Comparison of ENCODE assay signal across 28 cellular contexts in the genomic region with DNA sequence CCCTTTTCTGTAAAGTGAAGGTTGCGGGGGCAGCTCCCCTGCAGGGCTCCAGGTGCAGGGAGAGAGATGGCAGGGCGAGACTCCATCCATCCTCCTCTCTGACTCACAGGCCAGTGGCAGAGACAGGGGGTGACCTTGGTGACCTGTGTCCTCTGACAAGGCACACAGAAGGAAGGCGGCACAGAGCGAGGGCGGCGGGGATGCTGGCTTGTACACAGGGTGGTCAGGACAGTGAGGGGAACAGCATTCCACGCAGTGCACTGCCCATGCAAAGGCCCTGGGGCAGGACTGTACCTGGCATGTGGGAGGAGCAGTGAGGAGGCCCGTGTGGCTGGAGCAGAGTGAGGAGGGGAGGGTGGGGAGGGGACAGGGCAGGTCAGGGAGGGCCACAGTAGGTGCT. TPM values are rescaled to one million over a fixed set of nuclear protein-coding genes. Genes with fewer than 3 reads are reported as not detected.
DNase-seq lines count a peak whose midpoint lies in the region; ATAC-seq, FAIRE-seq and TF ChIP-seq lines count a peak whose summit lies in the region.
"Had no signal": no experiment of that assay in that cellular context is flagged by ENCODE, and none has a peak within 500 bp of the region (broad histone marks: within the 10 kb centered on the region; RNA-seq: fewer than 3 reads in every experiment).

No MANE protein-coding gene starts in this region.

- TF ChIP-seq POLR2A in heart left ventricle (IDR thresholded peaks at IDR 0.05) (no peak), IMR-90 (IDR thresholded peaks at IDR 0.05; ENCODE audit: low read depth, low read length) (no peak), K562 (conservative IDR thresholded peaks at IDR 0.05) (no peak)

- H3K4me3 ChIP-seq in heart left ventricle (no peak overlapping the region), IMR-90 (ENCODE audit: insufficient read depth, low read depth, low read length) (no peak overlapping the region), K562 (no peak overlapping the region), osteoblast (ENCODE audit: insufficient read depth, low read length) (no peak overlapping the region)
- H3K4me3 ChIP-seq: BLaER1, PC-9 had no signal

- H4K20me1 ChIP-seq in IMR-90 (ENCODE audit: insufficient read depth, low read length), result peaks cover 36% of the 10 kb centered on the region
- peaks cover 39% of the 10 kb centered on the region for H4K20me1 ChIP-seq in K562 (replicated peaks; ENCODE audit: control insufficient read depth, insufficient read depth, low read length)
- H4K20me1 ChIP-seq in osteoblast (ENCODE audit: insufficient read depth, low read length), result peaks cover 45% of the 10 kb centered on the region

- ATAC-seq in heart left ventricle (no peak), left cardiac atrium (no peak), IMR-90 (ENCODE audit: low read depth) (no peak), K562 (no peak)
- ATAC-seq: HCT116, HepG2 had no signal

- WGBS in heart left ventricle, 4 donors, result 81 to 87% (median 85%) methylated on average over 8 of the region's 8 CpGs
- WGBS in IMR-90 (ENCODE audit: extremely low coverage in 2 of 2, insufficient read length in 1 of 2), 2 experiments, result 100% methylated on average over 1 of the region's 8 CpGs; no CpG with 5 or more reads in 1 of the 2 experiments
- WGBS in K562 (ENCODE audit: insufficient coverage, low coverage, missing lambda C conversion rate), result 80% methylated on average over 3 of the region's 8 CpGs

- H3K9me3 ChIP-seq in heart left ventricle, result no peaks in the 10 kb centered on the region
- H3K9me3 ChIP-seq in IMR-90 (ENCODE audit: control insufficient read depth, insufficient read depth, low read length), result no peaks in the 10 kb centered on the region
- H3K9me3 ChIP-seq in K562 (replicated peaks; ENCODE audit: control insufficient read depth, insufficient read depth, low read depth, low read length), result no peaks in the 10 kb centered on the region
- no peaks in the 10 kb centered on the region for H3K9me3 ChIP-seq in osteoblast (ENCODE audit: low read depth, low read length)
- H3K9me3 ChIP-seq: BLaER1 had no signal

- no peak overlapping the region for H3K56ac ChIP-seq in IMR-90 (ENCODE audit: extremely low read depth, insufficient read depth, low read length)

- peaks cover 7 to 25% of the 10 kb centered on the region in 2 experiments; a peak in 3 of 4 replicates for H3K79me1 ChIP-seq in IMR-90 (ENCODE audit: low read depth in 1 of 2, low read length in 2 of 2)

- H3K9me1 ChIP-seq in IMR-90 (ENCODE audit: insufficient read depth, low read length) (no peaks in the 10 kb centered on the region), K562 (ENCODE audit: control insufficient read depth, insufficient read depth, low read length) (peaks cover 5% of the 10 kb centered on the region)

- H3K27ac ChIP-seq in heart left ventricle (peak overlapping the region in 9 of 12 donors; percentile 69 to 93 (median 87)), IMR-90 (ENCODE audit: insufficient read depth, low read length) (no peak overlapping the region), K562 (ENCODE audit: extremely low read depth, low read depth, low read length) (no peak overlapping the region), osteoblast (ENCODE audit: low read depth, low read length) (no peak overlapping the region)
- H3K27ac ChIP-seq: BLaER1, PC-9 had no signal

- H4K5ac ChIP-seq in IMR-90 (ENCODE audit: low read depth, low read length), result no peak overlapping the region

- DNase-seq in heart left ventricle (no peak), left cardiac atrium (no peak), IMR-90 (no peak), K562 (ENCODE audit: extremely low read depth in 1 of 4, low spot score in 3 of 4) (no peak), osteoblast (ENCODE audit: insufficient read length, low spot score, missing footprints) (peak; percentile 10), kidney tubule cell (ENCODE audit: low spot score) (no peak), nucleus accumbens (lab: John Stamatoyannopoulos, UW) (no peak)
- DNase-seq: CD4-positive, CD25-positive, alpha-beta regulatory T cell; KBM-7; MM.1S; NCI-H1048; NCI-H1417; NCI-H1694; NCI-H2029 treated with DMSO at 0.1 percent for 48 hours; NCI-H526 treated with DMSO at 0.1 percent for 48 hours; PC-9; SHP77 treated with DMSO at 0.1 percent for 48 hours had no signal

- BruUV-seq in IMR-90 (replicated peaks; lab: Mats Ljungman, UMichigan) (no TSS peak), K562 (replicated peaks; lab: Mats Ljungman, UMichigan) (no TSS peak)

- H2AK5ac ChIP-seq in IMR-90 (ENCODE audit: low read depth, low read length), result no peak overlapping the region

- no peak overlapping the region for H3K23ac ChIP-seq in IMR-90 (ENCODE audit: low read depth, low read length)

- H2BK120ac ChIP-seq in IMR-90 (ENCODE audit: low read depth, low read length), result no peak overlapping the region

- no peak overlapping the region for H2BK15ac ChIP-seq in IMR-90 (ENCODE audit: low read depth, low read length)

- no peak for FAIRE-seq in K562 (lab: Jason Lieb, UNC)
- FAIRE-seq: A204.1, D721Med, GM19239, HepG2 had no signal

- TF ChIP-seq CTCF in heart left ventricle (IDR thresholded peaks at IDR 0.05) (no peak), IMR-90 (conservative IDR thresholded peaks at IDR 0.05; ENCODE audit: low read depth, low read length) (no peak), K562 (IDR thresholded peaks at IDR 0.05 in 2 of 3, conservative IDR thresholded peaks at IDR 0.05 in 1 of 3; ENCODE audit: insufficient read depth in 2 of 3, low read depth in 1 of 3, low read length in 3 of 3) (no peak), osteoblast (IDR thresholded peaks at IDR 0.05; ENCODE audit: extremely low read depth, low read depth, low read length) (no peak)

- no peak overlapping the region for H4K8ac ChIP-seq in IMR-90 (ENCODE audit: low read depth in 2 of 2, low read length in 2 of 2)

- peaks cover 20% of the 10 kb centered on the region for H3K79me2 ChIP-seq in K562 (ENCODE audit: control insufficient read depth, insufficient read depth, low read length)
- H3K79me2 ChIP-seq in osteoblast (ENCODE audit: insufficient read depth, low read length), result peaks cover 30% of the 10 kb centered on the region

- H4K91ac ChIP-seq in IMR-90 (ENCODE audit: insufficient read depth, low read depth, low read length), result no peak overlapping the region

- H3K18ac ChIP-seq in IMR-90 (ENCODE audit: low read depth, low read length), result no peak overlapping the region

- H3K36me3 ChIP-seq in heart left ventricle (peaks cover 0 to 38% (median 23%) of the 10 kb centered on the region in 9 donors), IMR-90 (ENCODE audit: control insufficient read depth, insufficient read depth, low read length) (peaks cover 22% of the 10 kb centered on the region; the same call in 1 of the 2 replicates), K562 (ENCODE audit: control insufficient read depth, insufficient read depth, low read length) (peaks cover 44% of the 10 kb centered on the region; the same call in 2 of the 3 replicates), osteoblast (ENCODE audit: insufficient read depth, low read length) (peaks cover 8% of the 10 kb centered on the region)

- no peak overlapping the region for H2BK20ac ChIP-seq in IMR-90 (ENCODE audit: low read depth, low read length)

- no peak overlapping the region for H2BK5ac ChIP-seq in IMR-90 (ENCODE audit: low read depth, low read length, poor library complexity, severe bottlenecking)

- dilution Hi-C loops in IMR-90 (cut with HindIII; ENCODE audit: low sequenced_read_pairs, unreplicated experiment), result no loop called here

- peak overlapping the region; percentile 55 for H2AK9ac ChIP-seq in IMR-90 (replicated peaks; ENCODE audit: low read depth, low read length, poor library complexity)

- H3K9ac ChIP-seq in IMR-90 (ENCODE audit: low read depth, low read length) (no peak overlapping the region), K562 (ENCODE audit: insufficient read depth in 1 of 2, low read depth in 2 of 2, low read length in 2 of 2) (peak overlapping the region in 1 of 2 experiments; percentile 86; a peak in 2 of 4 replicates)
- H3K9ac ChIP-seq: BLaER1 had no signal

- peaks cover 0 to 14% (median 0%) of the 10 kb centered on the region in 9 donors for H3K27me3 ChIP-seq in heart left ventricle
- H3K27me3 ChIP-seq in IMR-90 (ENCODE audit: control insufficient read depth, insufficient read depth, low read length), result no peaks in the 10 kb centered on the region
- H3K27me3 ChIP-seq in K562 (ENCODE audit: control insufficient read depth in 2 of 2, insufficient read depth in 2 of 2, low read length in 2 of 2), result no peaks in the 10 kb centered on the region
- peaks cover 14% of the 10 kb centered on the region for H3K27me3 ChIP-seq in osteoblast (ENCODE audit: insufficient read depth, low read length)
- H3K27me3 ChIP-seq: BLaER1 had no signal

- TF ChIP-seq EP300 in K562 (IDR thresholded peaks at IDR 0.05; ENCODE audit: low read length), result no peak

- intact Hi-C loops in heart left ventricle (cut with DNase I), result loop anchor here in 1 of 10 donors (5.0 kb wide), 1 partner anchor 89 kb away; the partner anchor contains the start of gene NRTN
- intact Hi-C loops in left cardiac atrium (cut with DNase I), result loop anchor here in 1 of 2 donors (2.0 kb wide), 1 partner anchor 91 kb away; the partner anchor contains the start of gene NRTN
- intact Hi-C loops in IMR-90 (cut with micrococcal nuclease), result no loop called here
- intact Hi-C loops in K562 (cut with micrococcal nuclease), result no loop called here

- no peak for TF ChIP-seq RAD21 in IMR-90 (IDR thresholded peaks at IDR 0.05; ENCODE audit: low read length)
- no peak for TF ChIP-seq RAD21 in K562 (CRISPR knock-in tag; conservative IDR thresholded peaks at IDR 0.05 in 1 of 2, IDR thresholded peaks at IDR 0.05 in 1 of 2)

- H3K4me2 ChIP-seq in IMR-90 (ENCODE audit: low read depth, low read length), result no peak overlapping the region
- H3K4me2 ChIP-seq in K562 (ENCODE audit: insufficient read depth, low read length), result no peak overlapping the region
- no peak overlapping the region for H3K4me2 ChIP-seq in osteoblast (ENCODE audit: insufficient read depth, low read length)
- H3K4me2 ChIP-seq: BLaER1, PC-9 had no signal

- H3K4me1 ChIP-seq in heart left ventricle, result peaks cover 0 to 65% (median 27%) of the 10 kb centered on the region in 12 donors
- peaks cover 8% of the 10 kb centered on the region for H3K4me1 ChIP-seq in IMR-90 (ENCODE audit: control insufficient read depth, insufficient read depth, low read length)
- H3K4me1 ChIP-seq in K562 (replicated peaks in 1 of 2; ENCODE audit: control insufficient read depth in 2 of 2, insufficient read depth in 2 of 2, low read length in 2 of 2), result peaks cover 16 to 64% of the 10 kb centered on the region in 2 experiments
- H3K4me1 ChIP-seq in osteoblast (ENCODE audit: insufficient read depth, low read length), result peaks cover 6% of the 10 kb centered on the region

- H2AFZ ChIP-seq in IMR-90 (replicated peaks; ENCODE audit: low read length, poor library complexity) (no peak overlapping the region), K562 (ENCODE audit: low read depth, low read length) (no peak overlapping the region), osteoblast (ENCODE audit: low read length) (no peak overlapping the region)
- H2AFZ ChIP-seq: PC-9 had no signal

- POLR2A ChIA-PET in IMR-90 (lab: Charles Lee; ENCODE audit: unreplicated experiment) (no interaction called here), K562 (lab: Yijun Ruan, JAX) (interaction anchor here (1.0 to 1.1 kb wide), 2 partner anchors 8 to 68 kb away, joined by 4 read pairs; partner anchors contain the start of gene VMAC)

- in situ Hi-C loops in IMR-90 (cut with MboI; ENCODE audit: low sequenced_read_pairs) (no loop called here), K562 (cut with MboI) (no loop called here)

- CTCF ChIA-PET in IMR-90 (lab: Yijun Ruan, JAX) (no interaction called here), K562 (lab: Yijun Ruan, JAX; ENCODE audit: low intra/inter-chr PET ratio) (no interaction called here)

- no peak overlapping the region for H3K4ac ChIP-seq in IMR-90 (ENCODE audit: low read depth, low read length)

- H3K14ac ChIP-seq in IMR-90 (replicated peaks; ENCODE audit: low read depth, low read length), result no peak overlapping the region

RNA-seq across cellular contexts. Expression of gene NDUFA11, which starts 7.7 kb away (rescaled TPM):
- 100 to 1,000 TPM; 388 to 533 (median 476) TPM for total RNA-seq in heart left ventricle
- 100 to 1,000 TPM; 791 to 945 TPM for polyA plus RNA-seq in heart left ventricle
- total RNA-seq in left cardiac atrium, result 100 to 1,000 TPM; 503 to 537 TPM
- total RNA-seq in IMR-90 (2012; rRNA removed), result 297 and 375 TPM in 2 replicates
- 1,140 and 1,276 TPM in 2 replicates for polyA plus RNA-seq in IMR-90 (2012; rRNA removed)
- polyA plus RNA-seq in IMR-90 (2012; cell fraction: cytosol; rRNA removed), result 644 and 1,099 TPM in 2 replicates
- polyA plus RNA-seq in IMR-90 (2012; cell fraction: nucleus; rRNA removed; ENCODE audit: low replicate concordance), result 285 and 599 TPM in 2 replicates
- 29.3 and 88.6 TPM in 2 replicates for total RNA-seq in K562 (2011; cell fraction: chromatin; rRNA removed; ENCODE audit: low replicate concordance)
- total RNA-seq in K562 (2011; cell fraction: nucleolus; rRNA removed), result 66.7 and 67.1 TPM in 2 replicates
- 50.4 and 52.5 TPM in 2 replicates for total RNA-seq in K562 (2011; cell fraction: nucleoplasm; rRNA removed)
- total RNA-seq in K562 (2014; rRNA removed), result 367 and 490 TPM in 2 replicates
- 42.7 and 63.3 TPM in 2 replicates for total RNA-seq in K562 (2014; rRNA removed; fragmentation: Illumina TruSeq; extraction: Trizol)
- 268 and 274 TPM in 2 replicates for total RNA-seq in K562 (2015; rRNA removed; fragmentation: Illumina TruSeq; extraction: Trizol)
- total RNA-seq in K562 (2021), result 335 and 348 TPM in 2 replicates
- polyA plus RNA-seq in K562 (2011; rRNA removed), result 84.9 and 133 TPM in 2 replicates
- polyA plus RNA-seq in K562 (2011; cell fraction: cytosol; rRNA removed), result 461 and 1,752 TPM in 2 replicates
- 140 and 189 TPM in 2 replicates for polyA plus RNA-seq in K562 (2011; cell fraction: nucleus; rRNA removed)
- 302 and 461 TPM in 2 replicates for polyA plus RNA-seq in K562 (2012)
- polyA plus RNA-seq in K562 (2014; fragmentation: Illumina TruSeq; extraction: Trizol), result 307 and 475 TPM in 2 replicates
- polyA plus RNA-seq in K562 (2014; fragmentation: Nextera tagmentation; extraction: Ambion mirVana), result 100 to 1,000 TPM; 212 to 249 TPM
- 321 and 486 TPM in 2 replicates for polyA plus RNA-seq in K562 (2014; rRNA removed)
- polyA minus RNA-seq in K562 (2011; rRNA and poly(A)+ RNA removed), result 9.3 and 16.9 TPM in 2 replicates
- polyA minus RNA-seq in K562 (2011; cell fraction: cytosol; rRNA and poly(A)+ RNA removed), result 41.1 and 45.0 TPM in 2 replicates
- 13.3 and 13.9 TPM in 2 replicates for polyA minus RNA-seq in K562 (2011; cell fraction: nucleus; rRNA and poly(A)+ RNA removed)
- 235 and 265 TPM in 2 replicates for total RNA-seq in osteoblast

RNA-seq across cellular contexts. Expression of gene VMAC, which starts 8.8 kb away (rescaled TPM):
- total RNA-seq in heart left ventricle, result 1 to 10 TPM; 1.7 to 3.9 (median 2.3) TPM
- polyA plus RNA-seq in heart left ventricle, result 1 to 10 TPM; 1.3 to 3.8 TPM
- 1 to 10 TPM; 1.9 to 3.3 TPM for total RNA-seq in left cardiac atrium
- total RNA-seq in IMR-90 (2012; rRNA removed), result 1.4 and 1.7 TPM in 2 replicates
- 3.1 TPM in 2 replicates for polyA plus RNA-seq in IMR-90 (2012; rRNA removed)
- 2.2 and 3.0 TPM in 2 replicates for polyA plus RNA-seq in IMR-90 (2012; cell fraction: cytosol; rRNA removed)
- 27.6 and 28.8 TPM in 2 replicates for polyA plus RNA-seq in IMR-90 (2012; cell fraction: nucleus; rRNA removed; ENCODE audit: low replicate concordance)
- total RNA-seq in K562 (2011; cell fraction: chromatin; rRNA removed; ENCODE audit: low replicate concordance), result 3.3 and 9.9 TPM in 2 replicates
- 7.8 and 8.7 TPM in 2 replicates for total RNA-seq in K562 (2011; cell fraction: nucleolus; rRNA removed)
- total RNA-seq in K562 (2011; cell fraction: nucleoplasm; rRNA removed), result 5.2 and 5.6 TPM in 2 replicates
- 1.9 and 3.1 TPM in 2 replicates for total RNA-seq in K562 (2014; rRNA removed)
- total RNA-seq in K562 (2014; rRNA removed; fragmentation: Illumina TruSeq; extraction: Trizol), result 0.89 and 1.1 TPM in 2 replicates
- 0.76 and 1.1 TPM in 2 replicates for total RNA-seq in K562 (2015; rRNA removed; fragmentation: Illumina TruSeq; extraction: Trizol)
- 2.1 and 2.3 TPM in 2 replicates for total RNA-seq in K562 (2021)
- 1.0 and 1.9 TPM in 2 replicates for polyA plus RNA-seq in K562 (2011; rRNA removed)
- polyA plus RNA-seq in K562 (2011; cell fraction: cytosol; rRNA removed), result 2.2 and 2.7 TPM in 2 replicates
- polyA plus RNA-seq in K562 (2011; cell fraction: nucleus; rRNA removed), result 4.0 and 5.0 TPM in 2 replicates
- 1.1 and 2.2 TPM in 2 replicates for polyA plus RNA-seq in K562 (2012)
- polyA plus RNA-seq in K562 (2014; fragmentation: Illumina TruSeq; extraction: Trizol), result 0.86 and 1.3 TPM in 2 replicates
- polyA plus RNA-seq in K562 (2014; fragmentation: Nextera tagmentation; extraction: Ambion mirVana), result under 1 TPM; 0.03 to 0.06 TPM
- polyA plus RNA-seq in K562 (2014; rRNA removed), result 1.9 and 3.4 TPM in 2 replicates
- 0.77 and 0.84 TPM in 2 replicates for polyA minus RNA-seq in K562 (2011; rRNA and poly(A)+ RNA removed)
- polyA minus RNA-seq in K562 (2011; cell fraction: cytosol; rRNA and poly(A)+ RNA removed), result 0.57 and 0.73 TPM in 2 replicates
- polyA minus RNA-seq in K562 (2011; cell fraction: nucleus; rRNA and poly(A)+ RNA removed), result 1.3 and 1.8 TPM in 2 replicates
- total RNA-seq in osteoblast, result 12.3 and 12.7 TPM in 2 replicates

RNA-seq across cellular contexts. Expression of gene CAPS, which starts 18.2 kb away (rescaled TPM):
- total RNA-seq in heart left ventricle, result 1 to 10 TPM; 1.2 to 6.2 (median 3.3) TPM
- 1 to 10 TPM; 2.4 to 4.8 TPM for polyA plus RNA-seq in heart left ventricle
- 1 to 10 TPM; 6.6 to 6.9 TPM for total RNA-seq in left cardiac atrium
- 0.54 and 1.4 TPM in 2 replicates for total RNA-seq in IMR-90 (2012; rRNA removed)
- 4.9 and 5.6 TPM in 2 replicates for polyA plus RNA-seq in IMR-90 (2012; rRNA removed)
- 2.2 and 2.4 TPM in 2 replicates for polyA plus RNA-seq in IMR-90 (2012; cell fraction: cytosol; rRNA removed)
- 34.4 and 78.7 TPM in 2 replicates for polyA plus RNA-seq in IMR-90 (2012; cell fraction: nucleus; rRNA removed; ENCODE audit: low replicate concordance)
- total RNA-seq in K562 (2011; cell fraction: chromatin; rRNA removed; ENCODE audit: low replicate concordance), result 3.5 and 9.3 TPM in 2 replicates
- 6.8 and 8.0 TPM in 2 replicates for total RNA-seq in K562 (2011; cell fraction: nucleolus; rRNA removed)
- 3.4 and 3.8 TPM in 2 replicates for total RNA-seq in K562 (2011; cell fraction: nucleoplasm; rRNA removed)
- total RNA-seq in K562 (2014; rRNA removed), result 2.4 and 4.0 TPM in 2 replicates
- 0.61 and 0.62 TPM in 2 replicates for total RNA-seq in K562 (2014; rRNA removed; fragmentation: Illumina TruSeq; extraction: Trizol)
- 0.91 and 1.7 TPM in 2 replicates for total RNA-seq in K562 (2015; rRNA removed; fragmentation: Illumina TruSeq; extraction: Trizol)
- 1.7 and 2.2 TPM in 2 replicates for total RNA-seq in K562 (2021)
- polyA plus RNA-seq in K562 (2011; rRNA removed), result 1.0 and 2.4 TPM in 2 replicates
- polyA plus RNA-seq in K562 (2011; cell fraction: cytosol; rRNA removed), result 2.7 and 2.8 TPM in 2 replicates
- polyA plus RNA-seq in K562 (2011; cell fraction: nucleus; rRNA removed), result 5.7 and 7.4 TPM in 2 replicates
- polyA plus RNA-seq in K562 (2012), result 1.5 and 4.5 TPM in 2 replicates
- 0.59 and 1.0 TPM in 2 replicates for polyA plus RNA-seq in K562 (2014; fragmentation: Illumina TruSeq; extraction: Trizol)
- polyA plus RNA-seq in K562 (2014; fragmentation: Nextera tagmentation; extraction: Ambion mirVana), result under 1 TPM; 0.15 TPM
- 2.7 and 3.1 TPM in 2 replicates for polyA plus RNA-seq in K562 (2014; rRNA removed)
- 0.42 and 0.54 TPM in 2 replicates for polyA minus RNA-seq in K562 (2011; rRNA and poly(A)+ RNA removed)
- 1.1 and 1.4 TPM in 2 replicates for polyA minus RNA-seq in K562 (2011; cell fraction: cytosol; rRNA and poly(A)+ RNA removed)
- polyA minus RNA-seq in K562 (2011; cell fraction: nucleus; rRNA and poly(A)+ RNA removed), result 1.00 and 1.8 TPM in 2 replicates
- total RNA-seq in osteoblast, result 10.6 and 18.1 TPM in 2 replicates

RNA-seq across cellular contexts. Expression of gene FUT5, which starts 25.6 kb away (rescaled TPM):
- total RNA-seq in heart left ventricle (not detected), left cardiac atrium (not detected), IMR-90 (2012; rRNA removed) (not detected in 2 replicates), K562 (2014; rRNA removed) (not detected in 2 replicates), K562 (2014; rRNA removed; fragmentation: Illumina TruSeq; extraction: Trizol) (not detected in 2 replicates), K562 (2015; rRNA removed; fragmentation: Illumina TruSeq; extraction: Trizol) (not detected in 2 replicates), K562 (2021) (not detected in 2 replicates), osteoblast (not detected in 2 replicates)
- polyA plus RNA-seq in heart left ventricle (not detected), IMR-90 (2012; rRNA removed) (not detected in 2 replicates), K562 (2011; rRNA removed) (not detected in 2 replicates), K562 (2014; fragmentation: Illumina TruSeq; extraction: Trizol) (not detected in 2 replicates), K562 (2014; fragmentation: Nextera tagmentation; extraction: Ambion mirVana) (not detected), K562 (2014; rRNA removed) (not detected in 2 replicates)
- not detected in 2 replicates for polyA plus RNA-seq in IMR-90 (2012; cell fraction: cytosol; rRNA removed)
- not detected in 2 replicates for polyA plus RNA-seq in IMR-90 (2012; cell fraction: nucleus; rRNA removed; ENCODE audit: low replicate concordance)
- not detected in 2 replicates for total RNA-seq in K562 (2011; cell fraction: chromatin; rRNA removed; ENCODE audit: low replicate concordance)
- total RNA-seq in K562 (2011; cell fraction: nucleolus; rRNA removed), result 0.17 TPM in 1 of 2 replicates, not detected in the other
- not detected in 2 replicates for total RNA-seq in K562 (2011; cell fraction: nucleoplasm; rRNA removed)
- polyA plus RNA-seq in K562 (2011; cell fraction: cytosol; rRNA removed), result not detected in 2 replicates
- not detected in 2 replicates for polyA plus RNA-seq in K562 (2011; cell fraction: nucleus; rRNA removed)
- not detected in 2 replicates for polyA plus RNA-seq in K562 (2012)
- not detected in 2 replicates for polyA minus RNA-seq in K562 (2011; rRNA and poly(A)+ RNA removed)
- polyA minus RNA-seq in K562 (2011; cell fraction: cytosol; rRNA and poly(A)+ RNA removed), result not detected in 2 replicates
- not detected in 2 replicates for polyA minus RNA-seq in K562 (2011; cell fraction: nucleus; rRNA and poly(A)+ RNA removed)
- total RNA-seq: H4, HepG2, HT1080, NCI-H460, PC-9, RPMI7951 had no signal
- polyA plus RNA-seq: AG04450 had no signal

RNA-seq across cellular contexts. Expression of gene FUT3, which starts 44.6 kb away (rescaled TPM):
- total RNA-seq in heart left ventricle (not detected), left cardiac atrium (not detected), IMR-90 (2012; rRNA removed) (not detected in 2 replicates), K562 (2014; rRNA removed) (0.29 TPM in 1 of 2 replicates, not detected in the other), K562 (2014; rRNA removed; fragmentation: Illumina TruSeq; extraction: Trizol) (not detected in 2 replicates), K562 (2015; rRNA removed; fragmentation: Illumina TruSeq; extraction: Trizol) (not detected in 2 replicates), K562 (2021) (0.09 TPM in 1 of 2 replicates, not detected in the other), osteoblast (not detected in 2 replicates)
- polyA plus RNA-seq in heart left ventricle (under 1 TPM in 1 of 2 donors, not detected in 1; 0.07 TPM), IMR-90 (2012; rRNA removed) (not detected in 2 replicates), K562 (2011; rRNA removed) (not detected in 2 replicates), K562 (2014; fragmentation: Illumina TruSeq; extraction: Trizol) (not detected in 2 replicates), K562 (2014; fragmentation: Nextera tagmentation; extraction: Ambion mirVana) (not detected), K562 (2014; rRNA removed) (not detected in 2 replicates)
- polyA plus RNA-seq in IMR-90 (2012; cell fraction: cytosol; rRNA removed), result not detected in 2 replicates
- not detected in 2 replicates for polyA plus RNA-seq in IMR-90 (2012; cell fraction: nucleus; rRNA removed; ENCODE audit: low replicate concordance)
- total RNA-seq in K562 (2011; cell fraction: chromatin; rRNA removed; ENCODE audit: low replicate concordance), result 0.32 TPM in 1 of 2 replicates, not detected in the other
- not detected in 2 replicates for total RNA-seq in K562 (2011; cell fraction: nucleolus; rRNA removed)
- not detected in 2 replicates for total RNA-seq in K562 (2011; cell fraction: nucleoplasm; rRNA removed)
- polyA plus RNA-seq in K562 (2011; cell fraction: cytosol; rRNA removed), result not detected in 2 replicates
- polyA plus RNA-seq in K562 (2011; cell fraction: nucleus; rRNA removed), result not detected in 2 replicates
- 0.32 TPM in 1 of 2 replicates, not detected in the other for polyA plus RNA-seq in K562 (2012)
- polyA minus RNA-seq in K562 (2011; rRNA and poly(A)+ RNA removed), result not detected in 2 replicates
- not detected in 2 replicates for polyA minus RNA-seq in K562 (2011; cell fraction: cytosol; rRNA and poly(A)+ RNA removed)
- not detected in 2 replicates for polyA minus RNA-seq in K562 (2011; cell fraction: nucleus; rRNA and poly(A)+ RNA removed)
- total RNA-seq: CD4-positive, CD25-positive, alpha-beta regulatory T cell; H4; HT1080; NCI-H460; RPMI7951 had no signal
- polyA plus RNA-seq: AG04450; CD4-positive, CD25-positive, alpha-beta regulatory T cell had no signal

Comparison
In these comparisons a context has a peak if more than half of its experiments do, and no peak if none do; other contexts are left out.
1. H3K27ac ChIP-seq: peak in heart left ventricle (9 of 12); none in IMR-90 (single experiment), K562 (single experiment) and osteoblast (single experiment).